Comparison of ENCODE assay signal across 26 cellular contexts in the genomic region with DNA sequence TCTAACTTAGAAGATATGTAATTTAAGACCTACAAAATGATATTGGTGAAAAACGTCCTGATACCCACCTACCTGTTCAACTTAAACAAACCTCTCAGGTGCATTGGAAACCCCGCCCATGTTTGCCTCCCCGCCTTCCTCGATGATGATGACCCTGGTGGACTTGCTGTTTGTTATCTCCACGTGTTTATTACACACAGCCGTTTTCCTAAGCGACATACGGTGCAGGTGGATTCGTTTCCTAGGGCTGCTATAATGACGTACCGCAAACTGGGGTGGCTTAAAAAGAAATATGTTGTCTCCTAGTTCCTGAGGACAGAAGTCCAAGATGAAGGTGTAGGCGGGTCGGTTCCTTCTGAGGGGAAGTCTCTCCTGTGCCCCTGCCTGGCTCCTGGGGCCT.
"Had no signal": no experiment of that assay in that cellular context is flagged by ENCODE, and none has a peak within 500 bp of the region (broad histone marks: within the 10 kb centered on the region; RNA-seq: fewer than 3 reads in every experiment).

No MANE protein-coding gene starts in this region.

- ATAC-seq: heart right ventricle; left cardiac atrium; left lung; lower lobe of right lung; naive thymus-derived CD4-positive, alpha-beta T cell; natural killer cell treated with Interleukin-12 subunit alpha and Interleukin-12 subunit beta and Interleukin-15 and Interleukin-18, amount 100 ng/mL, for 72 hours; pancreas; psoas muscle; right lobe of liver; stimulated activated naive B cell treated with anti-CD40 and anti-IgM and Interleukin-4, amounts not matched to agents 10 μg/mL and 1 μg/mL and 100 μg/mL, for 72 hours; stimulated activated naive CD8-positive, alpha-beta T cell treated with anti-CD3 and anti-CD28 coated beads, Interleukin-15, Interleukin-2, amounts not matched to agents 100 U/mL and 50 U/mL, for 24 hours; upper lobe of right lung had no signal

- H3K9me3 Mint-ChIP-seq: naive thymus-derived CD4-positive, alpha-beta T cell; natural killer cell treated with Interleukin-12 subunit alpha and Interleukin-12 subunit beta and Interleukin-15 and Interleukin-18, amount 100 ng/mL, for 72 hours; neural crest cell had no signal

- H3K27ac Mint-ChIP-seq: mesothelial cell of epicardium; natural killer cell treated with Interleukin-12 subunit alpha and Interleukin-12 subunit beta and Interleukin-15 and Interleukin-18, amount 100 ng/mL, for 72 hours; stimulated activated naive B cell treated with anti-CD40 and anti-IgM and Interleukin-4, amounts not matched to agents 10 μg/mL and 1 μg/mL and 100 μg/mL, for 72 hours had no signal

- H3K36me3 Mint-ChIP-seq: natural killer cell treated with Interleukin-12 subunit alpha and Interleukin-12 subunit beta and Interleukin-15 and Interleukin-18, amount 100 ng/mL, for 72 hours had no signal

- H3K27me3 Mint-ChIP-seq: naive thymus-derived CD4-positive, alpha-beta T cell; natural killer cell treated with Interleukin-12 subunit alpha and Interleukin-12 subunit beta and Interleukin-15 and Interleukin-18, amount 100 ng/mL, for 72 hours; stimulated activated naive B cell treated with anti-CD40 and anti-IgM and Interleukin-4, amounts not matched to agents 10 μg/mL and 1 μg/mL and 100 μg/mL, for 72 hours had no signal

- DNase-seq: heart right ventricle; islet precursor cell; left cardiac atrium; left lung; lower lobe of right lung; mammary epithelial cell; mesendoderm; naive thymus-derived CD4-positive, alpha-beta T cell; nucleus accumbens; pancreas; posterior cingulate gyrus; psoas muscle; right lobe of liver; stimulated activated CD4-positive, alpha-beta T cell treated with anti-CD3 and anti-CD28 coated beads, Interleukin-12 subunit alpha, Interleukin-12 subunit beta, amount 100 ng/mL, for 4 hours; stimulated activated CD4-positive, alpha-beta T cell treated with anti-CD3 and anti-CD28 coated beads, Interleukin-15, amount 100 ng/mL, for 24 hours; stimulated activated CD4-positive, alpha-beta T cell treated with anti-CD3 and anti-CD28 coated beads, Interleukin-2, amount 100 ng/mL, for 24 hours; stimulated activated CD4-positive, alpha-beta T cell treated with anti-CD3 and anti-CD28 coated beads, Interleukin-4, amount 100 ng/mL, for 1 hour; stimulated activated naive B cell treated with anti-CD40 and anti-IgM and Interleukin-4, amounts not matched to agents 10 μg/mL and 1 μg/mL and 100 μg/mL, for 72 hours; stimulated activated naive CD8-positive, alpha-beta T cell treated with anti-CD3 and anti-CD28 coated beads, Interleukin-15, Interleukin-2, amounts not matched to agents 100 U/mL and 50 U/mL, for 24 hours; stomach; tibial artery; trophoblast cell; upper lobe of right lung had no signal

- H3K4me3 Mint-ChIP-seq: mesothelial cell of epicardium; naive thymus-derived CD4-positive, alpha-beta T cell; natural killer cell treated with Interleukin-12 subunit alpha and Interleukin-12 subunit beta and Interleukin-15 and Interleukin-18, amount 100 ng/mL, for 72 hours; neural crest cell; stimulated activated naive B cell treated with anti-CD40 and anti-IgM and Interleukin-4, amounts not matched to agents 10 μg/mL and 1 μg/mL and 100 μg/mL, for 72 hours had no signal
